12 cellular contexts compared by ENCODE assay signal in the genomic region with DNA sequence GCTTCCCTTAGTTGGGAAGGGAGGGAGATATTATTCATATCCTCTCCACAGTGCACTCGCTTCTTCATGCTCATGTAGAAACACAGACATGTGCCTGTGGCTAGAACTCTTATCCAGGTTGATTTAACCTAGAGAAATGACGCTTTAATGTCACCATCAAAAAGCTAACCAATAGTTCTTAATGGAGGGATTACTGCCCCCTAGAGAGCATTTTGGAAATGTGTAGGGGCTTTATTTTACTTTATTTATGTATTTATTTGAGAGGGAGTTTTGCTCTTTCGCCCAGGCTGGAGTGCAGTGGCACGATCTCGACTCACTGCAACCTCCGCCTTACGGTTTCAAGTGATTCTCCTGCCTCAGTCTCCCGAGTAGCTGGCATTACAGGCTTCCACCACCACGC.
A peak's percentile ranks its signal among the peaks of the same experiment; 100 is the strongest.
DNase-seq lines count a peak whose midpoint lies in the region; ATAC-seq and TF ChIP-seq lines count a peak whose summit lies in the region.
"Had no signal": no experiment of that assay in that cellular context is flagged by ENCODE, and none has a peak within 500 bp of the region (broad histone marks: within the 10 kb centered on the region; RNA-seq: fewer than 3 reads in every experiment).

No MANE protein-coding gene starts in this region.

- TF ChIP-seq CTCF in heart left ventricle (IDR thresholded peaks at IDR 0.05) = peak in 7 of 12 donors; percentile 9 to 43 (median 30)
- TF ChIP-seq CTCF in tibial nerve (IDR thresholded peaks at IDR 0.05) = peak in 4 of 5 experiments; percentile 18 to 45 (median 32)
- TF ChIP-seq CTCF in suprapubic skin (IDR thresholded peaks at IDR 0.05) = no peak

- ATAC-seq in heart left ventricle (no peak), Right ventricle myocardium superior (ENCODE audit: poor library complexity) (no peak), GM21717 (IDR thresholded peaks at IDR 0.05; ENCODE audit: unreplicated experiment) (no peak), HG03139 (IDR thresholded peaks at IDR 0.05; ENCODE audit: unreplicated experiment) (no peak)

- H3K27ac ChIP-seq in heart left ventricle (no peak overlapping the region), tibial nerve (no peak overlapping the region), suprapubic skin (no peak overlapping the region)
- H3K27ac ChIP-seq: BLaER1 treated with 17β-estradiol and CSF1 and Interleukin-3, amounts not matched to agents 10 nM and 100 nM had no signal

- no peak for DNase-seq in heart left ventricle
- no peak for DNase-seq in Right ventricle myocardium superior
- peak; percentile 35 for DNase-seq in OCI-M1 (lab: John Stamatoyannopoulos, UW)
- DNase-seq in fibroblast of peridontal ligament (ENCODE audit: extremely low read depth) = peak; percentile 16
- DNase-seq in tibial nerve (ENCODE audit: low spot score in 2 of 2) = no peak
- no peak for DNase-seq in suprapubic skin (ENCODE audit: low spot score in 2 of 2)
- DNase-seq: NCI-H1436 treated with DMSO at 0.1 percent for 48 hours, occipital lobe, T1000 had no signal

- TF ChIP-seq POLR2A in heart left ventricle (IDR thresholded peaks at IDR 0.05) (no peak), tibial nerve (IDR thresholded peaks at IDR 0.05) (no peak), suprapubic skin (IDR thresholded peaks at IDR 0.05) (no peak)

- H3K36me3 ChIP-seq in heart left ventricle (no peaks in the 10 kb centered on the region), tibial nerve (no peaks in the 10 kb centered on the region), suprapubic skin (no peaks in the 10 kb centered on the region)
- H3K36me3 ChIP-seq: BLaER1 treated with 17β-estradiol and CSF1 and Interleukin-3, amounts not matched to agents 10 nM and 100 nM had no signal

- no peaks in the 10 kb centered on the region for H3K9me3 ChIP-seq in heart left ventricle
- no peaks in the 10 kb centered on the region for H3K9me3 ChIP-seq in tibial nerve
- no peaks in the 10 kb centered on the region for H3K9me3 ChIP-seq in suprapubic skin
- H3K9me3 ChIP-seq: BLaER1 treated with 17β-estradiol and CSF1 and Interleukin-3, amounts not matched to agents 10 nM and 100 nM had no signal

- WGBS in heart left ventricle, 4 donors = 56 to 86% (median 71%) methylated on average over 9 of the region's 9 CpGs
- WGBS in tibial nerve, 2 donors = 76 to 79% methylated on average over 9 of the region's 9 CpGs
- 75% methylated on average over 9 of the region's 9 CpGs for WGBS in suprapubic skin

- intact Hi-C loops in heart left ventricle (cut with DNase I) = loop anchor here in 4 of 10 donors (5.0 to 10.0 kb wide), 2 partner anchors 289 to 291 kb away; no protein-coding TSS in a partner anchor
- intact Hi-C loops in Right ventricle myocardium superior (cut with DNase I) = no loop called here

- H3K27me3 ChIP-seq in heart left ventricle (no peaks in the 10 kb centered on the region), tibial nerve (no peaks in the 10 kb centered on the region), suprapubic skin (no peaks in the 10 kb centered on the region)
- H3K27me3 ChIP-seq: BLaER1 treated with 17β-estradiol and CSF1 and Interleukin-3, amounts not matched to agents 10 nM and 100 nM had no signal

- H3K4me1 ChIP-seq in heart left ventricle (no peaks in the 10 kb centered on the region), tibial nerve (peaks cover 0 to 10% (median 0%) of the 10 kb centered on the region in 4 donors), suprapubic skin (no peaks in the 10 kb centered on the region)

- TF ChIP-seq EP300 in tibial nerve (IDR thresholded peaks at IDR 0.05) (no peak), suprapubic skin (IDR thresholded peaks at IDR 0.05) (no peak)

- H3K4me3 ChIP-seq in heart left ventricle (no peak overlapping the region), tibial nerve (no peak overlapping the region), suprapubic skin (no peak overlapping the region)
- H3K4me3 ChIP-seq: BLaER1 treated with 17β-estradiol and CSF1 and Interleukin-3, amounts not matched to agents 10 nM and 100 nM had no signal

Comparison
In these comparisons a context has a peak if more than half of its experiments do, and no peak if none do; other contexts are left out.
1. DNase-seq: peak in OCI-M1 (single experiment) and fibroblast of peridontal ligament (single experiment); none in heart left ventricle (0 of 5), Right ventricle myocardium superior (single experiment), tibial nerve (0 of 2) and suprapubic skin (0 of 2).
2. CTCF ChIP-seq: peak in heart left ventricle (7 of 12) and tibial nerve (4 of 5); none in suprapubic skin (0 of 2).